22 cellular contexts compared by ENCODE assay signal in genomic region chr14:81416981-81417380, GRCh38. TPM values are rescaled to one million over a fixed set of nuclear protein-coding genes. Genes with fewer than 3 reads are reported as not detected.
"Had no signal": no experiment of that assay in that cellular context is flagged by ENCODE, and none has a peak within 500 bp of the region (broad histone marks: within the 10 kb centered on the region; RNA-seq: fewer than 3 reads in every experiment).

No MANE protein-coding gene starts in this region.

- H3K27me3 Mint-ChIP-seq: activated naive CD8-positive, alpha-beta T cell; progenitor cell of endocrine pancreas; type B pancreatic cell had no signal

- DNase-seq: activated B cell treated with CpG ODN at 0.5 μM for 24 hours; activated CD4-positive, alpha-beta T cell treated with anti-CD3 and anti-CD28 coated beads for 36 hours; activated CD4-positive, alpha-beta T cell treated with anti-CD3 and anti-CD28 coated beads, Interleukin-2, amount 50 U/mL, for 48 hours; activated CD8-positive, alpha-beta memory T cell treated with anti-CD3 and anti-CD28 coated beads, Interleukin-2, amount 50 U/mL, for 48 hours; activated naive CD4-positive, alpha-beta T cell; activated T-cell treated with anti-CD3 and anti-CD28 coated beads, Interleukin-2, amount 50 U/mL, for 4 hours; central memory CD4-positive, alpha-beta T cell; effector memory CD4-positive, alpha-beta T cell; foreskin melanocyte; hippocampal formation; kidney glomerular epithelial cell; naive thymus-derived CD4-positive, alpha-beta T cell; retina; stimulated activated CD4-positive, alpha-beta T cell treated with anti-CD3 and anti-CD28 coated beads, Interleukin-4, amount 100 ng/mL, for 1 hour; stimulated activated naive CD4-positive, alpha-beta T cell treated with Interleukin-2 at 50 U/mL for 16 hours had no signal

- H3K4me3 ChIP-seq: left lung, thoracic aorta had no signal

- H3K27ac Mint-ChIP-seq: activated B cell treated with CpG ODN at 0.5 μM for 24 hours; activated CD4-positive, alpha-beta T cell treated with anti-CD3 and anti-CD28 coated beads for 36 hours; activated naive CD8-positive, alpha-beta T cell; activated T-helper 2 cell treated with anti-CD3 and anti-CD28 coated beads, Interferon-gamma antibody, Interleukin-2, Interleukin-4, amounts not matched to agents 10 μg/mL and 5 μg/mL and 100 μg/mL, durations not matched to agents 14 hours and 24 hours and 36 hours; naive thymus-derived CD4-positive, alpha-beta T cell; progenitor cell of endocrine pancreas; type B pancreatic cell had no signal

- H3K27ac ChIP-seq: thoracic aorta had no signal

- H3K36me3 Mint-ChIP-seq: activated naive CD8-positive, alpha-beta T cell had no signal

- H3K4me1 Mint-ChIP-seq: activated CD4-positive, alpha-beta T cell treated with anti-CD3 and anti-CD28 coated beads for 36 hours had no signal

- H3K36me3 ChIP-seq: left lung, thoracic aorta had no signal

- H3K9me3 ChIP-seq: left lung, thoracic aorta had no signal

- H3K4me3 Mint-ChIP-seq: activated B cell treated with CpG ODN at 0.5 μM for 24 hours; activated CD4-positive, alpha-beta T cell treated with anti-CD3 and anti-CD28 coated beads for 36 hours; activated naive CD8-positive, alpha-beta T cell; activated T-cell treated with anti-CD3 and anti-CD28 coated beads, Interleukin-2, amount 50 U/mL, for 4 hours; naive thymus-derived CD4-positive, alpha-beta T cell; type B pancreatic cell had no signal

RNA-seq across cellular contexts. Expression of gene STON2, which starts 16.9 kb away (rescaled TPM):
- total RNA-seq: activated B cell treated with CpG ODN at 0.5 μM for 24 hours; activated T-helper 2 cell treated with anti-CD3 and anti-CD28 coated beads, Interferon-gamma antibody, Interleukin-2, Interleukin-4, amounts not matched to agents 10 μg/mL and 5 μg/mL and 100 μg/mL, durations not matched to agents 14 hours and 24 hours and 36 hours; osteocyte had no signal
- polyA plus RNA-seq: naive thymus-derived CD4-positive, alpha-beta T cell had no signal
